8 cellular contexts compared by ENCODE assay signal in the genomic region with DNA sequence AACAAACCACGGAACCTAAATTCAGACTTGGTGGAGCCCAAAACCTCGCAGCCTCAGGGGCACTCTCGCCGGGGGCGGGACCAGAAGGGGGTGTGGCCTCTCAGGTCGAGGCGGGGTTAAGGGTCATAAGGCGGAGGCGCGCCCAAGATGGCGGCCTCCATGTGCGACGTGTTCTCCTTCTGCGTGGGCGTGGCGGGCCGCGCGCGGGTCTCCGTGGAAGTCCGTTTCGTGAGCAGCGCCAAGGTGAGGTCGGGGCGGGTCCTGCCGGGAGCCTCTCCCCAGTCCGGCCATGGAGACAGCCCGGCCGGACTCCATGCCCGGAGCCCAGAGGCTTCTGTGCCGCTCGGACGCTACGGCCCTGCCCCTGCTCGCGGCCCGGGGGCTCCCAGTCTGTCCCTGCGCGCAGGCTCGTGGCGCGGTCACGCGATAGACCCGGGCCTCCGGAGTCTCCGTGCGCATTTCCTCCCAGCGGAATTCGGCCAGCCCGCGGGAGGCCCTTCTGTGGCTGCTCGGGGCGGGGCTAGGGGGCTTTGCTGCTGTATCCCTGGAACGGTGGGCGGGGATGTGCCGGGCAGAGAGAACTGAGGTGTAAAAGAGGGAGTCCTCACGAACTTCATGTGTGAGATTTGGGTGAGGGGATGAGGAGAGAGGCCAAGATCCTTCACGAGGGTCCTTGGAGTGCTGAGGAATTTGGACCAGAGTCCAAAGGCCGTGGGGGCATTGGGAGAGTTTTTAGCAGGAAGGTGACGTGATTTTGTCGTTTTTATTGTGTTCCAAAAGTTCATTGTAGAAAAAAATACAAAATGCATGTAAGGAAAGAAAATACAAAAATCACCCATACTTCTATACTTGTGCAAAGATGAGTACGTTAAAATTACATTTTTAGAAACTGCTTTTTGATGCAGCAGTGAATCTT. TPM values are rescaled to one million over a fixed set of nuclear protein-coding genes. Genes with fewer than 3 reads are reported as not detected.
DNase-seq lines count a peak whose midpoint lies in the region; ATAC-seq and TF ChIP-seq lines count a peak whose summit lies in the region.

A gene (plus strand): TSS at position 126 of the 916 bp plus-strand sequence. CDS start 22 bp downstream, at position 148.

- ATAC-seq in HG02610 (IDR thresholded peaks at IDR 0.05; ENCODE audit: unreplicated experiment) (peak; percentile 90), heart right ventricle (peak; percentile 90 to 96 (median 94))
- peak; percentile 86 for ATAC-seq in activated naive CD8-positive, alpha-beta T cell treated with anti-CD3 and anti-CD28 coated beads, Interleukin-2, amount 50 U/mL, for 24 hours

- peak within 1 kb of the TSS; percentile 96 for H3K4me3 Mint-ChIP-seq in activated naive CD8-positive, alpha-beta T cell treated with anti-CD3 and anti-CD28 coated beads, Interleukin-2, amount 50 U/mL, for 24 hours

- H3K36me3 ChIP-seq in heart right ventricle, result peaks cover 0 to 7% (median 0%) of the 10 kb centered on the region in 9 donors
- no peaks in the 10 kb centered on the region for H3K36me3 ChIP-seq in prostate gland

- H3K36me3 Mint-ChIP-seq in activated naive CD8-positive, alpha-beta T cell treated with anti-CD3 and anti-CD28 coated beads, Interleukin-2, amount 50 U/mL, for 24 hours (ENCODE audit: low read depth), result peaks cover 6% of the 10 kb centered on the region

- 1% methylated on average over 64 of the region's 64 CpGs for WGBS in heart right ventricle, 2 donors
- under 1% methylated on average over 47 of the region's 64 CpGs for WGBS in prostate gland

- peak within 1 kb of the TSS in 9 of 10 donors; percentile 57 to 91 (median 80) for H3K27ac ChIP-seq in heart right ventricle
- H3K27ac ChIP-seq in prostate gland, result peak within 1 kb of the TSS; percentile 37 to 64

- peak within 1 kb of the TSS; percentile 92 for H3K4me3 ChIP-seq in GM12864 (ENCODE audit: low read depth, low read length)
- H3K4me3 ChIP-seq in heart right ventricle, result peak within 1 kb of the TSS; percentile 74 to 97 (median 92)
- H3K4me3 ChIP-seq in prostate gland, result peak within 1 kb of the TSS; percentile 80 to 82

- H3K9me3 Mint-ChIP-seq in activated naive CD8-positive, alpha-beta T cell treated with anti-CD3 and anti-CD28 coated beads, Interleukin-2, amount 50 U/mL, for 24 hours, result no peaks in the 10 kb centered on the region

- H3K9me3 ChIP-seq in heart right ventricle (no peaks in the 10 kb centered on the region), prostate gland (no peaks in the 10 kb centered on the region)

- H3K4me1 Mint-ChIP-seq in activated naive CD8-positive, alpha-beta T cell treated with anti-CD3 and anti-CD28 coated beads, Interleukin-2, amount 50 U/mL, for 24 hours, result peaks cover 33% of the 10 kb centered on the region

- H3K27me3 Mint-ChIP-seq in activated naive CD8-positive, alpha-beta T cell treated with anti-CD3 and anti-CD28 coated beads, Interleukin-2, amount 50 U/mL, for 24 hours, result peaks cover 2% of the 10 kb centered on the region

- TF ChIP-seq POLR2A in prostate gland (IDR thresholded peaks at IDR 0.05), result no peak

- H3K27me3 ChIP-seq in heart right ventricle, result no peaks in the 10 kb centered on the region
- H3K27me3 ChIP-seq in prostate gland (replicated peaks; ENCODE audit: insufficient read depth), result no peaks in the 10 kb centered on the region

- intact Hi-C loops in heart right ventricle (cut with DNase I), result loop anchor here in 1 of 10 donors (5.0 kb wide), 1 partner anchor 37 kb away; no protein-coding TSS in a partner anchor
- intact Hi-C loops in prostate gland (cut with DNase I), result no loop called here

- no peak for DNase-seq in GM12864 (ENCODE audit: low read depth)
- DNase-seq in NCI-H1092 treated with DMSO at 0.1 percent for 48 hours (lab: John Stamatoyannopoulos, UW), result peak; percentile 55
- peak; percentile 85 for DNase-seq in SW480 (ENCODE audit: low spot score)
- peak; percentile 94 for DNase-seq in activated naive CD8-positive, alpha-beta T cell treated with anti-CD3 and anti-CD28 coated beads, Interleukin-2, amount 50 U/mL, for 24 hours
- peak; percentile 86 to 89 for DNase-seq in heart right ventricle
- DNase-seq in prostate gland (ENCODE audit: low spot score), result peak; percentile 70
- peak; percentile 90 for DNase-seq in ureter (ENCODE audit: low spot score)

- H3K27ac Mint-ChIP-seq in activated naive CD8-positive, alpha-beta T cell treated with anti-CD3 and anti-CD28 coated beads, Interleukin-2, amount 50 U/mL, for 24 hours, result peak within 1 kb of the TSS; percentile 95

- TF ChIP-seq CTCF in GM12864 (IDR thresholded peaks at IDR 0.05; ENCODE audit: low read depth, low read length, missing control alignments), result no peak
- no peak for TF ChIP-seq CTCF in heart right ventricle (IDR thresholded peaks at IDR 0.05)
- TF ChIP-seq CTCF in prostate gland (IDR thresholded peaks at IDR 0.05), result no peak

- H3K4me1 ChIP-seq in heart right ventricle (peaks cover 0 to 37% (median 24%) of the 10 kb centered on the region in 9 donors), prostate gland (replicated peaks) (no peaks in the 10 kb centered on the region)

RNA-seq across cellular contexts. Expression of the gene that starts here (rescaled TPM):
- total RNA-seq in heart right ventricle, result 10 to 100 TPM; 13.3 to 22.7 (median 17.5) TPM
- polyA plus RNA-seq in heart right ventricle, result 10 to 100 TPM; 17.0 to 17.9 TPM
- 10 to 100 TPM; 12.5 to 36.6 TPM for total RNA-seq in prostate gland
- total RNA-seq in ureter, result 36.3 TPM
